ENCODE assay signal across 8 cellular contexts in genomic region chrX:68894513-68895338, GRCh38.
DNase-seq lines count a peak whose midpoint lies in the region; ATAC-seq and TF ChIP-seq lines count a peak whose summit lies in the region.

No MANE protein-coding gene starts in this region.

- peak; percentile 87 to 92 for ATAC-seq in lower lobe of right lung

- peaks cover 23 to 28% of the 10 kb centered on the region in 2 donors for H3K4me1 ChIP-seq in duodenal mucosa (ENCODE audit: control insufficient read depth in 1 of 2, insufficient read depth in 2 of 2, low read length in 2 of 2)
- H3K4me1 ChIP-seq in lower lobe of right lung, result peaks cover 13% of the 10 kb centered on the region
- H3K4me1 ChIP-seq in stomach smooth muscle (ENCODE audit: control insufficient read depth, insufficient read depth, low read length), result peaks cover 32% of the 10 kb centered on the region

- H3K27me3 ChIP-seq in duodenal mucosa (ENCODE audit: control insufficient read depth in 1 of 2, insufficient read depth in 2 of 2, low read length in 2 of 2) (no peaks in the 10 kb centered on the region), lower lobe of right lung (ENCODE audit: low read depth) (no peaks in the 10 kb centered on the region), stomach smooth muscle (ENCODE audit: control insufficient read depth in 1 of 2, insufficient read depth in 2 of 2, low read length in 2 of 2) (peaks cover 0 to 14% of the 10 kb centered on the region in 2 donors)

- H3K9ac ChIP-seq in duodenal mucosa (ENCODE audit: low read depth in 1 of 2, low read length in 2 of 2), result peak overlapping the region in 1 of 2 donors; percentile 39
- peak overlapping the region; percentile 60 to 61 for H3K9ac ChIP-seq in stomach smooth muscle (ENCODE audit: low read length in 2 of 2)

- no peak overlapping the region for H3K4me3 ChIP-seq in duodenal mucosa (ENCODE audit: low read depth in 1 of 2, low read length in 2 of 2)
- peak overlapping the region; percentile 32 for H3K4me3 ChIP-seq in lower lobe of right lung
- H3K4me3 ChIP-seq in stomach smooth muscle (ENCODE audit: low read length in 2 of 2), result peak overlapping the region; percentile 31 to 57

- H3K27ac ChIP-seq in duodenal mucosa (ENCODE audit: low read depth, low read length) (peak overlapping the region; percentile 66), lower lobe of right lung (peak overlapping the region; percentile 81), stomach smooth muscle (ENCODE audit: low read length) (peak overlapping the region; percentile 86)

- peak; percentile 2 for DNase-seq in activated naive CD4-positive, alpha-beta T cell treated with Interleukin-2 at 50 U/mL for 16 hours
- no peak for DNase-seq in activated naive CD4-positive, alpha-beta T cell (lab: John Stamatoyannopoulos, UW)
- DNase-seq in SKM-1 treated with dmso at 0.1 percent for 144 hours (lab: John Stamatoyannopoulos, UW; ENCODE audit: unreplicated experiment) (peak; percentile 41), lower lobe of right lung (peak; percentile 67), NCI-H1930 (lab: John Stamatoyannopoulos, UW) (no peak), COLO829 (ENCODE audit: low spot score) (no peak)

- intact Hi-C loops in lower lobe of right lung (cut with DNase I), result no loop called here

- TF ChIP-seq CTCF in lower lobe of right lung (IDR thresholded peaks at IDR 0.05), result no peak

- H3K9me3 ChIP-seq in duodenal mucosa (ENCODE audit: control insufficient read depth in 1 of 2, low read length in 2 of 2), result no peaks in the 10 kb centered on the region
- no peaks in the 10 kb centered on the region for H3K9me3 ChIP-seq in lower lobe of right lung
- H3K9me3 ChIP-seq in stomach smooth muscle (ENCODE audit: control insufficient read depth in 2 of 2, low read length in 2 of 2), result no peaks in the 10 kb centered on the region

- H3K36me3 ChIP-seq in duodenal mucosa (ENCODE audit: control insufficient read depth in 1 of 2, insufficient read depth in 2 of 2, low read length in 2 of 2), result no peaks in the 10 kb centered on the region
- no peaks in the 10 kb centered on the region for H3K36me3 ChIP-seq in lower lobe of right lung
- no peaks in the 10 kb centered on the region for H3K36me3 ChIP-seq in stomach smooth muscle (ENCODE audit: control insufficient read depth in 2 of 2, insufficient read depth in 2 of 2, low read length in 2 of 2)

Comparison
In these comparisons a context has a peak if more than half of its experiments do, and no peak if none do; other contexts are left out.
1. DNase-seq: peak in activated naive CD4-positive, alpha-beta T cell treated with Interleukin-2 at 50 U/mL for 16 hours (single experiment), SKM-1 treated with dmso at 0.1 percent for 144 hours (single experiment) and lower lobe of right lung (single experiment); none in activated naive CD4-positive, alpha-beta T cell (0 of 4), NCI-H1930 (0 of 2) and COLO829 (single experiment).
2. H3K4me3 ChIP-seq: peak in lower lobe of right lung (single experiment) and stomach smooth muscle (2 of 2); none in duodenal mucosa (0 of 2).
3. Peak in every context shown above with its lines, with median percentiles within 50 percentile points of each other: H3K27ac ChIP-seq.